In the genomic region with DNA sequence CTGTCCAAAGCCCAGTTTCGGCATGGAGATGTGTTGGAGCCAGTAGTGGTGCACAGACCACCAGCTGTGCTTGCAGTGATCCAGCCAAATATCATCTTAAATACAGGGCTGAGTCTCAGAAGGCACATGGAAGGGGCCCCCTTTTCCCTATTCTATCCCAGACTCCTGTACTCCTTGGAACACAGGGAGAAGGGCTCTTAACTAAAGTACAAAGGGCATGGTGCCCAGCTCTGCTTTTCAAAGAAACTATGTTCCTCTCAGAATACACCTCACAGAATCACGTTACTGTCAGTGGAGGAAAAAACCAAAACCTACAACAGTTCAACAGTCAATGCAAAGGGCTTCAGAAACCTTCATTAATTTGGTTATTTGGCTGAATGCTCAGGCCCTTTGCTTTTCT, we compare ENCODE assay signal across 21 cellular contexts.
A peak's percentile ranks its signal among the peaks of the same experiment; 100 is the strongest.
DNase-seq lines count a peak whose midpoint lies in the region; ATAC-seq and TF ChIP-seq lines count a peak whose summit lies in the region.
"Had no signal": no experiment of that assay in that cellular context is flagged by ENCODE, and none has a peak within 500 bp of the region (broad histone marks: within the 10 kb centered on the region; RNA-seq: fewer than 3 reads in every experiment).

No MANE protein-coding gene starts in this region.

- H3K4me3 Mint-ChIP-seq in progenitor cell of endocrine pancreas (ENCODE audit: low read depth), result no peak overlapping the region
- no peak overlapping the region for H3K4me3 Mint-ChIP-seq in Caco-2 (ENCODE audit: unreplicated experiment)
- H3K4me3 Mint-ChIP-seq: activated naive CD8-positive, alpha-beta T cell treated with anti-CD3 and anti-CD28 coated beads, Interleukin-2, amount 50 U/mL, for 24 hours; GM23338 had no signal

- H3K4me3 ChIP-seq in hepatocyte, result no peak overlapping the region
- H3K4me3 ChIP-seq in Caco-2 (ENCODE audit: low read depth, low read length), result no peak overlapping the region
- H3K4me3 ChIP-seq in mammary epithelial cell (replicated peaks in 1 of 3; ENCODE audit: insufficient read depth in 1 of 3, low read depth in 2 of 3, low read length in 3 of 3), result no peak overlapping the region
- H3K4me3 ChIP-seq: GM23338, mucosa of descending colon had no signal

- BruUV-seq in Caco-2 (replicated peaks; lab: Mats Ljungman, UMichigan) (no TSS peak), mammary epithelial cell (replicated peaks; lab: Mats Ljungman, UMichigan) (no TSS peak)

- TF ChIP-seq CTCF in hepatocyte (IDR thresholded peaks at IDR 0.05; ENCODE audit: poor library complexity) (no peak), progenitor cell of endocrine pancreas (IDR thresholded peaks at IDR 0.05; ENCODE audit: unreplicated experiment) (no peak), Caco-2 (IDR thresholded peaks at IDR 0.05; ENCODE audit: insufficient read depth in 1 of 2, low read depth in 1 of 2, low read length in 1 of 2, severe bottlenecking in 1 of 2, unreplicated experiment in 1 of 2) (no peak), mammary epithelial cell (conservative IDR thresholded peaks at IDR 0.05 in 1 of 2, IDR thresholded peaks at IDR 0.05 in 1 of 2; ENCODE audit: extremely low read depth in 1 of 2, insufficient read depth in 1 of 2, low read depth in 1 of 2, low read length in 2 of 2) (no peak)

- H3K36me3 Mint-ChIP-seq in progenitor cell of endocrine pancreas (ENCODE audit: insufficient read depth), result no peaks in the 10 kb centered on the region
- H3K36me3 Mint-ChIP-seq in Caco-2 (ENCODE audit: insufficient read depth, unreplicated experiment), result no peaks in the 10 kb centered on the region

- H3K27me3 ChIP-seq in hepatocyte (no peaks in the 10 kb centered on the region), Caco-2 (replicated peaks; ENCODE audit: control insufficient read depth, insufficient read depth, low read length) (no peaks in the 10 kb centered on the region), mammary epithelial cell (ENCODE audit: insufficient read depth, low read length) (no peaks in the 10 kb centered on the region)

- no peak for ATAC-seq in GM19328 (IDR thresholded peaks at IDR 0.05; ENCODE audit: unreplicated experiment)
- ATAC-seq: activated naive CD8-positive, alpha-beta T cell treated with anti-CD3 and anti-CD28 coated beads, Interleukin-2, amount 50 U/mL, for 24 hours; GM23338; mucosa of descending colon had no signal

- DNase-seq in NCI-H446 treated with DMSO at 0.1 percent for 48 hours (lab: John Stamatoyannopoulos, UW), result peak; percentile 84
- peak; percentile 31 for DNase-seq in hepatocyte (ENCODE audit: low spot score)
- no peak for DNase-seq in progenitor cell of endocrine pancreas (ENCODE audit: low spot score, unreplicated experiment)
- DNase-seq in Caco-2, result no peak
- DNase-seq in mammary epithelial cell, result no peak
- DNase-seq in activated CD4-positive, alpha-beta T cell treated with anti-CD3 and anti-CD28 coated beads, Interleukin-2, amount 50 U/mL, for 48 hours, result no peak
- DNase-seq: activated CD4-positive, CD25-positive, alpha-beta regulatory T cell; activated gamma-delta T cell treated with Interleukin-2 at 50 U/mL for 16 hours; activated naive CD8-positive, alpha-beta T cell treated with anti-CD3 and anti-CD28 coated beads, Interleukin-2, amount 50 U/mL, for 24 hours; activated T-cell treated with anti-CD3 and anti-CD28 coated beads, Interleukin-2, amount 50 U/mL, for 1 hour; effector CD8-positive, alpha-beta T cell; erythroblast; GF-D8; mucosa of descending colon; NCI-H187; NCI-H345; SHP77 had no signal

- H3K79me2 ChIP-seq in hepatocyte (no peaks in the 10 kb centered on the region), mammary epithelial cell (ENCODE audit: insufficient read depth, low read length) (no peaks in the 10 kb centered on the region)

- H3K4me1 Mint-ChIP-seq in progenitor cell of endocrine pancreas (ENCODE audit: low read depth) (peaks cover 14% of the 10 kb centered on the region), Caco-2 (ENCODE audit: low read depth, unreplicated experiment) (no peaks in the 10 kb centered on the region)
- H3K4me1 Mint-ChIP-seq: activated naive CD8-positive, alpha-beta T cell treated with anti-CD3 and anti-CD28 coated beads, Interleukin-2, amount 50 U/mL, for 24 hours; GM23338 had no signal

- no peak overlapping the region for H3K9ac ChIP-seq in mammary epithelial cell (ENCODE audit: insufficient read depth, low read length)
- H3K9ac ChIP-seq: KMS-11 had no signal

- WGBS in hepatocyte (ENCODE audit: low lambda C conversion rate, missing lambda C conversion rate), result 67% methylated on average over 2 of the region's 2 CpGs
- 95% methylated on average over 2 of the region's 2 CpGs for WGBS in mammary epithelial cell (ENCODE audit: low coverage, missing lambda C conversion rate)

- H3K4me2 ChIP-seq in hepatocyte, result peak overlapping the region; percentile 31
- H3K4me2 ChIP-seq in mammary epithelial cell (ENCODE audit: insufficient read depth, low read depth, low read length), result no peak overlapping the region
- H3K4me2 ChIP-seq: GM23338, KMS-11 had no signal

- H3K4me1 ChIP-seq in hepatocyte (ENCODE audit: insufficient read depth), result peaks cover 13% of the 10 kb centered on the region
- H3K4me1 ChIP-seq in Caco-2, result no peaks in the 10 kb centered on the region
- H3K4me1 ChIP-seq in mammary epithelial cell (ENCODE audit: insufficient read depth, low read length), result no peaks in the 10 kb centered on the region

- dilution Hi-C loops in mammary epithelial cell (cut with HindIII; ENCODE audit: low sequenced_read_pairs), result no loop called here

- intact Hi-C loops in Caco-2 (cut with micrococcal nuclease; ENCODE audit: unreplicated experiment), result no loop called here
- intact Hi-C loops in mammary epithelial cell (cut with micrococcal nuclease), result no loop called here

- H3K9me3 Mint-ChIP-seq in progenitor cell of endocrine pancreas (ENCODE audit: low read depth), result peaks cover 3% of the 10 kb centered on the region
- no peaks in the 10 kb centered on the region for H3K9me3 Mint-ChIP-seq in Caco-2 (ENCODE audit: unreplicated experiment)
- H3K9me3 Mint-ChIP-seq: activated naive CD8-positive, alpha-beta T cell treated with anti-CD3 and anti-CD28 coated beads, Interleukin-2, amount 50 U/mL, for 24 hours; GM23338 had no signal

- CTCF ChIA-PET in Caco-2 (lab: Charles Lee), result no interaction called here
- CTCF ChIA-PET in mammary epithelial cell (lab: Charles Lee; ENCODE audit: low non-redundant PET), result no interaction called here

- H3K9me2 ChIP-seq in hepatocyte (replicated peaks; ENCODE audit: insufficient read depth), result no peaks in the 10 kb centered on the region

- H4K20me1 ChIP-seq in hepatocyte (ENCODE audit: insufficient read depth, poor library complexity, severe bottlenecking), result no peaks in the 10 kb centered on the region
- no peaks in the 10 kb centered on the region for H4K20me1 ChIP-seq in mammary epithelial cell (ENCODE audit: insufficient read depth, low read length)

- TF ChIP-seq RAD21 in Ishikawa (IDR thresholded peaks at IDR 0.05; ENCODE audit: low read depth), result no peak

- H3K27ac ChIP-seq in hepatocyte (peak overlapping the region; percentile 54), mammary epithelial cell (ENCODE audit: insufficient read depth, low read depth, low read length) (no peak overlapping the region)
- H3K27ac ChIP-seq: KMS-11 had no signal

- no peaks in the 10 kb centered on the region for H3K9me3 ChIP-seq in hepatocyte (ENCODE audit: low read depth)
- no peaks in the 10 kb centered on the region for H3K9me3 ChIP-seq in Caco-2
- H3K9me3 ChIP-seq in mammary epithelial cell (replicated peaks; ENCODE audit: insufficient read depth, low read length), result no peaks in the 10 kb centered on the region
- H3K9me3 ChIP-seq: mucosa of descending colon had no signal

- POLR2A ChIA-PET in Caco-2 (lab: Charles Lee), result no interaction called here

- H2AFZ ChIP-seq in hepatocyte, result peak overlapping the region; percentile 9
- no peak overlapping the region for H2AFZ ChIP-seq in mammary epithelial cell (ENCODE audit: low read depth, low read length)
- H2AFZ ChIP-seq: GM23338 had no signal

- H3K36me3 ChIP-seq in hepatocyte (replicated peaks; ENCODE audit: insufficient read depth, low read depth), result no peaks in the 10 kb centered on the region
- no peaks in the 10 kb centered on the region for H3K36me3 ChIP-seq in Caco-2 (ENCODE audit: control insufficient read depth, insufficient read depth, low read length)
- H3K36me3 ChIP-seq in mammary epithelial cell (ENCODE audit: insufficient read depth, low read length), result no peaks in the 10 kb centered on the region

- TF ChIP-seq EP300 in Ishikawa (IDR thresholded peaks at IDR 0.05; ENCODE audit: borderline replicate concordance), result no peak

- H3K27me3 Mint-ChIP-seq in progenitor cell of endocrine pancreas (no peaks in the 10 kb centered on the region), Caco-2 (ENCODE audit: insufficient read depth, unreplicated experiment) (no peaks in the 10 kb centered on the region)
- H3K27me3 Mint-ChIP-seq: activated naive CD8-positive, alpha-beta T cell treated with anti-CD3 and anti-CD28 coated beads, Interleukin-2, amount 50 U/mL, for 24 hours had no signal

- H3K27ac Mint-ChIP-seq in progenitor cell of endocrine pancreas (peak overlapping the region; percentile 20), Caco-2 (ENCODE audit: unreplicated experiment) (no peak overlapping the region)
- H3K27ac Mint-ChIP-seq: activated naive CD8-positive, alpha-beta T cell treated with anti-CD3 and anti-CD28 coated beads, Interleukin-2, amount 50 U/mL, for 24 hours; GM23338 had no signal

- in situ Hi-C loops in mammary epithelial cell (cut with MboI; ENCODE audit: low sequenced_read_pairs in 2 of 2), result no loop called here

TF ChIP-seq in Ishikawa, 13 proteins besides CTCF, POLR2A, EP300 and RAD21:
- peak; percentile 29; the same call in 1 of the 2 replicates for TF ChIP-seq NFIC (IDR thresholded peaks at IDR 0.05)
- no peak for TF ChIP-seq CREB1 (IDR thresholded peaks at IDR 0.05; ENCODE audit: low read depth)
- no peak for TF ChIP-seq ZBTB7A (IDR thresholded peaks at IDR 0.05; ENCODE audit: low read depth)

Comparison
In these comparisons a context has a peak if more than half of its experiments do, and no peak if none do; other contexts are left out.
1. DNase-seq: peak in NCI-H446 treated with DMSO at 0.1 percent for 48 hours (single experiment) and hepatocyte (single experiment); none in progenitor cell of endocrine pancreas (single experiment), Caco-2 (0 of 2), mammary epithelial cell (single experiment) and activated CD4-positive, alpha-beta T cell treated with anti-CD3 and anti-CD28 coated beads, Interleukin-2, amount 50 U/mL, for 48 hours (0 of 2).